26 cellular contexts compared by ENCODE assay signal in genomic region chr15:63519041-63519440, GRCh38.
DNase-seq lines count a peak whose midpoint lies in the region; ATAC-seq and TF ChIP-seq lines count a peak whose summit lies in the region.
"Had no signal": no experiment of that assay in that cellular context is flagged by ENCODE, and none has a peak within 500 bp of the region (broad histone marks: within the 10 kb centered on the region; RNA-seq: fewer than 3 reads in every experiment).

No MANE protein-coding gene starts in this region.

- H3K4me3 ChIP-seq in HEK293 (ENCODE audit: low read depth, low read length) = no peak overlapping the region
- H3K4me3 ChIP-seq: adrenal gland, esophagus muscularis mucosa, gastrocnemius medialis, mucosa of descending colon, sigmoid colon, SJSA1 had no signal

- peaks cover 3% of the 10 kb centered on the region for H3K36me3 Mint-ChIP-seq in activated T-cell treated with anti-CD3 and anti-CD28 coated beads, Interleukin-2, amount 50 U/mL, for 24 hours (ENCODE audit: low read depth)
- no peaks in the 10 kb centered on the region for H3K36me3 Mint-ChIP-seq in stimulated activated memory B cell treated with anti-CD40 and anti-IgM and Interleukin-4, amounts not matched to agents 10 μg/mL and 1 μg/mL and 100 μg/mL, for 72 hours
- H3K36me3 Mint-ChIP-seq: type B pancreatic cell had no signal

- peaks cover 38% of the 10 kb centered on the region for H3K4me1 ChIP-seq in HEK293 (ENCODE audit: control insufficient read depth, insufficient read depth, low read length)

- H3K27ac ChIP-seq in HEK293 (ENCODE audit: extremely low read depth, low read depth, low read length) (no peak overlapping the region), epithelial cell of prostate (peak overlapping the region; percentile 88)
- H3K27ac ChIP-seq: esophagus muscularis mucosa, sigmoid colon, SJSA1 had no signal

- no peak overlapping the region for H3K4me3 Mint-ChIP-seq in activated T-cell treated with anti-CD3 and anti-CD28 coated beads, Interleukin-2, amount 50 U/mL, for 24 hours
- H3K4me3 Mint-ChIP-seq in stimulated activated memory B cell treated with anti-CD40 and anti-IgM and Interleukin-4, amounts not matched to agents 10 μg/mL and 1 μg/mL and 100 μg/mL, for 72 hours = no peak overlapping the region
- H3K4me3 Mint-ChIP-seq: brain, type B pancreatic cell had no signal

- H3K27me3 Mint-ChIP-seq in activated T-cell treated with anti-CD3 and anti-CD28 coated beads, Interleukin-2, amount 50 U/mL, for 24 hours = no peaks in the 10 kb centered on the region
- H3K27me3 Mint-ChIP-seq in stimulated activated memory B cell treated with anti-CD40 and anti-IgM and Interleukin-4, amounts not matched to agents 10 μg/mL and 1 μg/mL and 100 μg/mL, for 72 hours = no peaks in the 10 kb centered on the region
- H3K27me3 Mint-ChIP-seq: brain, progenitor cell of endocrine pancreas, type B pancreatic cell had no signal

- no peak for TF ChIP-seq CTCF in HEK293 (tag by site-specific recombination; IDR thresholded peaks at IDR 0.05)

- H3K9me3 Mint-ChIP-seq in activated T-cell treated with anti-CD3 and anti-CD28 coated beads, Interleukin-2, amount 50 U/mL, for 24 hours = no peaks in the 10 kb centered on the region
- H3K9me3 Mint-ChIP-seq in stimulated activated memory B cell treated with anti-CD40 and anti-IgM and Interleukin-4, amounts not matched to agents 10 μg/mL and 1 μg/mL and 100 μg/mL, for 72 hours = no peaks in the 10 kb centered on the region
- H3K9me3 Mint-ChIP-seq: brain, type B pancreatic cell had no signal

- H3K27ac Mint-ChIP-seq in activated T-cell treated with anti-CD3 and anti-CD28 coated beads, Interleukin-2, amount 50 U/mL, for 24 hours = peak overlapping the region; percentile 53
- peak overlapping the region; percentile 39 for H3K27ac Mint-ChIP-seq in stimulated activated memory B cell treated with anti-CD40 and anti-IgM and Interleukin-4, amounts not matched to agents 10 μg/mL and 1 μg/mL and 100 μg/mL, for 72 hours
- H3K27ac Mint-ChIP-seq: brain, progenitor cell of endocrine pancreas, type B pancreatic cell had no signal

- no peak for ATAC-seq in stimulated activated memory B cell treated with anti-CD40 and anti-IgM and Interleukin-4, amounts not matched to agents 10 μg/mL and 1 μg/mL and 100 μg/mL, for 72 hours
- ATAC-seq in GM21528 (IDR thresholded peaks at IDR 0.05; ENCODE audit: low FRiP score, unreplicated experiment) (no peak), GM19035 (IDR thresholded peaks at IDR 0.05; ENCODE audit: unreplicated experiment) (no peak)
- ATAC-seq: mucosa of descending colon, Panc1 had no signal

- H3K36me3 ChIP-seq in HEK293 (ENCODE audit: control insufficient read depth in 2 of 2, insufficient read depth in 1 of 2, low read length in 2 of 2) = no peaks in the 10 kb centered on the region
- H3K36me3 ChIP-seq: adrenal gland, BE2C, esophagus muscularis mucosa, gastrocnemius medialis, sigmoid colon, SJSA1 had no signal

- POLR2A ChIA-PET in HEK293 (lab: Yijun Ruan, JAX) = no interaction called here

- CTCF ChIA-PET in HEK293 (lab: Yijun Ruan, JAX) = interaction anchor here (0.9 kb wide), 1 partner anchor 15 kb away, joined by 3 read pairs; the partner anchor contains the start of gene USP3

- H3K4me1 Mint-ChIP-seq in activated T-cell treated with anti-CD3 and anti-CD28 coated beads, Interleukin-2, amount 50 U/mL, for 24 hours (ENCODE audit: low read depth) = peaks cover 91% of the 10 kb centered on the region
- peaks cover 90% of the 10 kb centered on the region for H3K4me1 Mint-ChIP-seq in stimulated activated memory B cell treated with anti-CD40 and anti-IgM and Interleukin-4, amounts not matched to agents 10 μg/mL and 1 μg/mL and 100 μg/mL, for 72 hours

- DNase-seq in activated T-cell treated with anti-CD3 and anti-CD28 coated beads, Interleukin-2, amount 50 U/mL, for 24 hours = no peak
- DNase-seq in activated T-cell treated with anti-CD3 and anti-CD28 coated beads for 4 hours (no peak), epithelial cell of prostate (ENCODE audit: low read depth, low spot score) (no peak), 8988T (no peak)
- DNase-seq: activated CD4-positive, alpha-beta T cell treated with anti-CD3 and anti-CD28 coated beads for 4 hours; activated effector memory CD4-positive, alpha-beta T cell treated with anti-CD3 and anti-CD28 coated beads, Interleukin-2, amount 50 U/mL, for 16 hours; adrenal gland; BE2C; effector CD8-positive, alpha-beta T cell; gastrocnemius medialis; mucosa of descending colon; MV-4-11; NCI-H146; NCI-H524 treated with DMSO at 0.1 percent for 48 hours; sigmoid colon; T-helper 1 cell had no signal

- no peaks in the 10 kb centered on the region for H3K9me3 ChIP-seq in HEK293 (ENCODE audit: control insufficient read depth, insufficient read depth, low read depth, low read length)
- H3K9me3 ChIP-seq: adrenal gland, BE2C, esophagus muscularis mucosa, gastrocnemius medialis, mucosa of descending colon, sigmoid colon, SJSA1 had no signal

TF ChIP-seq in HEK293, 187 proteins besides CTCF, POLR2A, EP300 and RAD21:
- TF ChIP-seq ZNF341 (tag by site-specific recombination; IDR thresholded peaks at IDR 0.05; ENCODE audit: low read depth) = peak; percentile 49; the same call in 1 of the 2 replicates
- TF ChIP-seq, protein P1, sequence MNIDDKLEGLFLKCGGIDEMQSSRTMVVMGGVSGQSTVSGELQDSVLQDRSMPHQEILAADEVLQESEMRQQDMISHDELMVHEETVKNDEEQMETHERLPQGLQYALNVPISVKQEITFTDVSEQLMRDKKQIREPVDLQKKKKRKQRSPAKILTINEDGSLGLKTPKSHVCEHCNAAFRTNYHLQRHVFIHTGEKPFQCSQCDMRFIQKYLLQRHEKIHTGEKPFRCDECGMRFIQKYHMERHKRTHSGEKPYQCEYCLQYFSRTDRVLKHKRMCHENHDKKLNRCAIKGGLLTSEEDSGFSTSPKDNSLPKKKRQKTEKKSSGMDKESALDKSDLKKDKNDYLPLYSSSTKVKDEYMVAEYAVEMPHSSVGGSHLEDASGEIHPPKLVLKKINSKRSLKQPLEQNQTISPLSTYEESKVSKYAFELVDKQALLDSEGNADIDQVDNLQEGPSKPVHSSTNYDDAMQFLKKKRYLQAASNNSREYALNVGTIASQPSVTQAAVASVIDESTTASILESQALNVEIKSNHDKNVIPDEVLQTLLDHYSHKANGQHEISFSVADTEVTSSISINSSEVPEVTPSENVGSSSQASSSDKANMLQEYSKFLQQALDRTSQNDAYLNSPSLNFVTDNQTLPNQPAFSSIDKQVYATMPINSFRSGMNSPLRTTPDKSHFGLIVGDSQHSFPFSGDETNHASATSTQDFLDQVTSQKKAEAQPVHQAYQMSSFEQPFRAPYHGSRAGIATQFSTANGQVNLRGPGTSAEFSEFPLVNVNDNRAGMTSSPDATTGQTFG (tag by site-specific recombination; IDR thresholded peaks at IDR 0.05; ENCODE audit: borderline replicate concordance) = no peak
